ENCODE assay signal across 20 cellular contexts in genomic region chr1:239388578-239388977, GRCh38. TPM values are rescaled to one million over a fixed set of nuclear protein-coding genes. Genes with fewer than 3 reads are reported as not detected.
DNase-seq lines count a peak whose midpoint lies in the region; ATAC-seq and TF ChIP-seq lines count a peak whose summit lies in the region.
"Had no signal": no experiment of that assay in that cellular context is flagged by ENCODE, and none has a peak within 500 bp of the region (broad histone marks: within the 10 kb centered on the region; RNA-seq: fewer than 3 reads in every experiment).

No MANE protein-coding gene starts in this region.

- peaks cover 16 to 26% of the 10 kb centered on the region in 2 donors for H3K27me3 ChIP-seq in duodenal mucosa (ENCODE audit: control insufficient read depth in 1 of 2, insufficient read depth in 2 of 2, low read length in 2 of 2)

- H3K27me3 Mint-ChIP-seq in activated naive CD4-positive, alpha-beta T cell treated with anti-CD3 and anti-CD28 coated beads, Interleukin-2, amount 50 U/mL, for 24 hours = peaks cover 63% of the 10 kb centered on the region
- H3K27me3 Mint-ChIP-seq in activated naive CD4-positive, alpha-beta T cell treated with anti-CD3 and anti-CD28 coated beads for 36 hours (ENCODE audit: low read depth) = peaks cover 62% of the 10 kb centered on the region
- H3K27me3 Mint-ChIP-seq in nephron progenitor cell (ENCODE audit: low read depth, poor library complexity) = peaks cover 92% of the 10 kb centered on the region

- TF ChIP-seq CTCF in nephron progenitor cell (IDR thresholded peaks at IDR 0.05) = no peak

- H3K4me3 Mint-ChIP-seq in activated naive CD4-positive, alpha-beta T cell treated with anti-CD3 and anti-CD28 coated beads, Interleukin-2, amount 50 U/mL, for 24 hours = peak overlapping the region; percentile 83
- H3K4me3 Mint-ChIP-seq in activated naive CD4-positive, alpha-beta T cell treated with anti-CD3 and anti-CD28 coated beads for 36 hours = no peak overlapping the region
- H3K4me3 Mint-ChIP-seq in nephron progenitor cell = peak overlapping the region; percentile 90
- H3K4me3 Mint-ChIP-seq: dendritic cell treated with granulocyte-macrophage colony-stimulating factor and Interleukin-4, amounts not matched to agents 40 ng/mL and 50 ng/mL, for 4 days; natural killer cell had no signal

- no peaks in the 10 kb centered on the region for H3K9me3 ChIP-seq in duodenal mucosa (ENCODE audit: control insufficient read depth in 1 of 2, low read length in 2 of 2)
- H3K9me3 ChIP-seq: breast epithelium, tibial nerve had no signal

- no peaks in the 10 kb centered on the region for H3K36me3 Mint-ChIP-seq in activated naive CD4-positive, alpha-beta T cell treated with anti-CD3 and anti-CD28 coated beads, Interleukin-2, amount 50 U/mL, for 24 hours
- H3K36me3 Mint-ChIP-seq in activated naive CD4-positive, alpha-beta T cell treated with anti-CD3 and anti-CD28 coated beads for 36 hours (ENCODE audit: low read depth) = no peaks in the 10 kb centered on the region
- no peaks in the 10 kb centered on the region for H3K36me3 Mint-ChIP-seq in nephron progenitor cell (ENCODE audit: low read depth)
- H3K36me3 Mint-ChIP-seq: natural killer cell had no signal

- no peak for ATAC-seq in GM18861 (IDR thresholded peaks at IDR 0.05; ENCODE audit: unreplicated experiment)
- ATAC-seq: natural killer cell had no signal

- H3K9ac ChIP-seq in duodenal mucosa (ENCODE audit: low read depth in 1 of 2, low read length in 2 of 2) = no peak overlapping the region

- H3K27ac ChIP-seq in duodenal mucosa (ENCODE audit: low read depth, low read length) = no peak overlapping the region
- H3K27ac ChIP-seq: breast epithelium, epithelial cell of prostate, HL-60, SK-N-MC, tibial nerve had no signal

- peaks cover 0 to 4% of the 10 kb centered on the region in 2 donors for H3K4me1 ChIP-seq in duodenal mucosa (ENCODE audit: control insufficient read depth in 1 of 2, insufficient read depth in 2 of 2, low read length in 2 of 2)
- H3K4me1 ChIP-seq: breast epithelium had no signal

- intact Hi-C loops in activated naive CD4-positive, alpha-beta T cell treated with anti-CD3 and anti-CD28 coated beads for 36 hours (cut with micrococcal nuclease) = no loop called here

- H3K9me3 Mint-ChIP-seq in activated naive CD4-positive, alpha-beta T cell treated with anti-CD3 and anti-CD28 coated beads, Interleukin-2, amount 50 U/mL, for 24 hours = peaks cover 5% of the 10 kb centered on the region
- H3K9me3 Mint-ChIP-seq in activated naive CD4-positive, alpha-beta T cell treated with anti-CD3 and anti-CD28 coated beads for 36 hours = no peaks in the 10 kb centered on the region
- H3K9me3 Mint-ChIP-seq in nephron progenitor cell = no peaks in the 10 kb centered on the region
- H3K9me3 Mint-ChIP-seq: dendritic cell treated with granulocyte-macrophage colony-stimulating factor and Interleukin-4, amounts not matched to agents 40 ng/mL and 50 ng/mL, for 4 days; natural killer cell had no signal

- H3K4me3 ChIP-seq in duodenal mucosa (ENCODE audit: low read depth in 1 of 2, low read length in 2 of 2) = peak overlapping the region; percentile 72 to 74
- H3K4me3 ChIP-seq: SK-N-MC had no signal

- no peaks in the 10 kb centered on the region for H3K36me3 ChIP-seq in duodenal mucosa (ENCODE audit: control insufficient read depth in 1 of 2, insufficient read depth in 2 of 2, low read length in 2 of 2)
- H3K36me3 ChIP-seq: breast epithelium, tibial nerve had no signal

- H3K27ac Mint-ChIP-seq in activated naive CD4-positive, alpha-beta T cell treated with anti-CD3 and anti-CD28 coated beads, Interleukin-2, amount 50 U/mL, for 24 hours = no peak overlapping the region
- H3K27ac Mint-ChIP-seq in activated naive CD4-positive, alpha-beta T cell treated with anti-CD3 and anti-CD28 coated beads for 36 hours = no peak overlapping the region
- H3K27ac Mint-ChIP-seq in nephron progenitor cell = no peak overlapping the region
- H3K27ac Mint-ChIP-seq: dendritic cell treated with granulocyte-macrophage colony-stimulating factor and Interleukin-4, amounts not matched to agents 40 ng/mL and 50 ng/mL, for 4 days; natural killer cell had no signal

- CTCF ChIA-PET in activated naive CD4-positive, alpha-beta T cell treated with anti-CD3 and anti-CD28 coated beads for 36 hours (lab: Charles Lee) = no interaction called here

- DNase-seq in activated naive CD4-positive, alpha-beta T cell treated with anti-CD3 and anti-CD28 coated beads for 36 hours = no peak
- DNase-seq in nephron progenitor cell (no peak), superior temporal gyrus (ENCODE audit: extremely low spot score) (no peak), HPDE6-E6E7 (ENCODE audit: extremely low spot score) (no peak)
- no peak for DNase-seq in activated CD4-positive, CD25-positive, alpha-beta regulatory T cell treated with anti-CD3 and anti-CD28 coated beads, Interleukin-2, amount 50 U/mL, for 72 hours
- DNase-seq: kidney glomerular epithelial cell; mesenchymal stem cell; natural killer cell; NCI-H2107; stimulated activated CD4-positive, alpha-beta T cell treated with anti-CD3 and anti-CD28 coated beads, Interleukin-2, amount 100 ng/mL, for 48 hours; stimulated activated naive CD4-positive, alpha-beta T cell treated with Interleukin-2 at 50 U/mL for 16 hours had no signal

- peaks cover 35% of the 10 kb centered on the region for H3K4me1 Mint-ChIP-seq in activated naive CD4-positive, alpha-beta T cell treated with anti-CD3 and anti-CD28 coated beads, Interleukin-2, amount 50 U/mL, for 24 hours
- peaks cover 24% of the 10 kb centered on the region for H3K4me1 Mint-ChIP-seq in activated naive CD4-positive, alpha-beta T cell treated with anti-CD3 and anti-CD28 coated beads for 36 hours (ENCODE audit: low read depth)
- H3K4me1 Mint-ChIP-seq in nephron progenitor cell = peaks cover 34% of the 10 kb centered on the region

RNA-seq across cellular contexts. Expression of gene CHRM3, which starts 2.2 kb away (rescaled TPM):
- total RNA-seq in activated naive CD4-positive, alpha-beta T cell treated with anti-CD3 and anti-CD28 coated beads for 36 hours = under 1 TPM in 1 of 2 experiments, not detected in 1; 0.02 TPM
- total RNA-seq: natural killer cell had no signal
